9 cellular contexts compared by ENCODE assay signal in the genomic region with DNA sequence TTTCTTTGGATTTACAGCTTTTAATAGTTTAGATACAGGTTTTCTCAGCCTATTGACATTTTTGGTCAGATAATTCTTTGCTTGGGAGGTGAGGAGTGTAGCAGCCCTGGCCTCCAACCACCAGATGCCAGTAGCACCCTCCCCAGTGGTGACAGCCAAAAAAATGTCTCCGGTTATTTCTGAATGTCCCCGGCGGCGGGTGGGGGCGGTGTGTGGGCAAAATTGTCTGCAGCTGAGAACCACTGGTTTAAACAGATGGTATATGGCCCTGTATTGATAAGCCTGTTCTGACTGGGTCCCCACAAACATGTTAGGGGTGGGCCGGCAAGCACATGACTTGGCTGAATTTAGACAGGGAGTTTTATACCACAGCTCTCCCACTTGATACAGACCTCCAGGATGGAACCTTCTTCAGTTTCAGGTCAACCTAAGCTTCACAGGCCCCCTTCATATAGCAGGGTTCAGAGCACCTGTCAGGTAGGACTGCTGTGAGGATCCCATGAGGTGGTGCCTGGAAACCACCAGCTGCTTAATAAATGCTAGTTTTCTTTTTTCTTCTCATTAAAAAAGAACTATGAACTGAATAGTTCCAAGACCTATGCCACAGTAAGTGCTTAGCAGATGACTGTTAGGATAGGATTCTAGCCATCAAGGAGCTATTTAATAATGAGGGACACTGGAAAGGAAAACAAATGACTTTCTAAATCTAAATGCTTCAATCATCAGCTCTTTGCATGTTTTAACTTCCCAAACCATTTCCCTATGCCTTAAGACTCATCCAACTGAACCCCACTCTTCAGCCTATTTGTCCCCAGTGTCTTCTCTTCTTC. TPM values are rescaled to one million over a fixed set of nuclear protein-coding genes. Genes with fewer than 3 reads are reported as not detected.
DNase-seq lines count a peak whose midpoint lies in the region; ATAC-seq and TF ChIP-seq lines count a peak whose summit lies in the region.
"Had no signal": no experiment of that assay in that cellular context is flagged by ENCODE, and none has a peak within 500 bp of the region (broad histone marks: within the 10 kb centered on the region; RNA-seq: fewer than 3 reads in every experiment).

No MANE protein-coding gene starts in this region.

- DNase-seq in CD4-positive, CD25-positive, alpha-beta regulatory T cell, result peak; percentile 33 to 72 (median 70)
- DNase-seq in Kasumi-1 (lab: John Stamatoyannopoulos, UW) (peak; percentile 66 to 68), activated T-cell treated with anti-CD3 and anti-CD28 coated beads for 24 hours (ENCODE audit: low read depth) (peak; percentile 62), right atrium auricular region (ENCODE audit: low spot score) (no peak), type B pancreatic cell (ENCODE audit: extremely low spot score, unreplicated experiment) (no peak), ovary (no peak)
- peak; percentile 54 to 74 for DNase-seq in stimulated activated CD8-positive, alpha-beta memory T cell treated with anti-CD3 and anti-CD28 coated beads, Interleukin-7, amount 100 ng/mL, for 48 hours (ENCODE audit: extremely low read depth in 1 of 2, low read depth in 1 of 2)

- no peak overlapping the region for H3K27ac ChIP-seq in CD4-positive, CD25-positive, alpha-beta regulatory T cell (ENCODE audit: insufficient read depth, low read length, poor library complexity, severe bottlenecking)
- H3K27ac ChIP-seq in right atrium auricular region (peak overlapping the region; percentile 30 to 39), ovary (no peak overlapping the region)

- no peaks in the 10 kb centered on the region for H3K9me3 ChIP-seq in CD4-positive, CD25-positive, alpha-beta regulatory T cell (ENCODE audit: control insufficient read depth in 2 of 2, low read length in 2 of 2)
- no peaks in the 10 kb centered on the region for H3K9me3 ChIP-seq in right atrium auricular region
- no peaks in the 10 kb centered on the region for H3K9me3 ChIP-seq in ovary

- H3K4me3 ChIP-seq in CD4-positive, CD25-positive, alpha-beta regulatory T cell (ENCODE audit: low read depth, low read length), result no peak overlapping the region
- H3K4me3 ChIP-seq in right atrium auricular region, result no peak overlapping the region
- no peak overlapping the region for H3K4me3 ChIP-seq in ovary
- H3K4me3 ChIP-seq: HAP-1 had no signal

- no peak for TF ChIP-seq POLR2A in ovary (IDR thresholded peaks at IDR 0.05)

- no peaks in the 10 kb centered on the region for H3K36me3 Mint-ChIP-seq in CD4-positive, CD25-positive, alpha-beta regulatory T cell
- H3K36me3 Mint-ChIP-seq in type B pancreatic cell, result peaks cover 24% of the 10 kb centered on the region

- peaks cover 19 to 50% (median 35%) of the 10 kb centered on the region in 4 donors for H3K4me1 Mint-ChIP-seq in CD4-positive, CD25-positive, alpha-beta regulatory T cell
- H3K4me1 Mint-ChIP-seq in type B pancreatic cell (ENCODE audit: unreplicated experiment), result peaks cover 26% of the 10 kb centered on the region

- TF ChIP-seq EP300 in ovary (IDR thresholded peaks at IDR 0.05), result no peak

- intact Hi-C loops in ovary (cut with DNase I), result no loop called here

- 50 to 69% (median 57%) methylated on average over 6 of the region's 6 CpGs for WGBS in ovary, 3 donors

- H3K27me3 Mint-ChIP-seq in CD4-positive, CD25-positive, alpha-beta regulatory T cell, result no peaks in the 10 kb centered on the region
- no peaks in the 10 kb centered on the region for H3K27me3 Mint-ChIP-seq in type B pancreatic cell

- ATAC-seq in CD4-positive, CD25-positive, alpha-beta regulatory T cell (ENCODE audit: low read depth in 2 of 2), result peak; percentile 89 to 90
- ATAC-seq in GM21528 (IDR thresholded peaks at IDR 0.05; ENCODE audit: low FRiP score, unreplicated experiment), result peak; percentile 78

- H3K27me3 ChIP-seq in CD4-positive, CD25-positive, alpha-beta regulatory T cell (ENCODE audit: control insufficient read depth, insufficient read depth, low read length), result no peaks in the 10 kb centered on the region
- H3K27me3 ChIP-seq in right atrium auricular region (no peaks in the 10 kb centered on the region), ovary (no peaks in the 10 kb centered on the region)

- no peaks in the 10 kb centered on the region for H3K9me3 Mint-ChIP-seq in CD4-positive, CD25-positive, alpha-beta regulatory T cell
- H3K9me3 Mint-ChIP-seq in type B pancreatic cell, result no peaks in the 10 kb centered on the region

- H3K36me3 ChIP-seq in CD4-positive, CD25-positive, alpha-beta regulatory T cell (ENCODE audit: control insufficient read depth, insufficient read depth, low read length), result no peaks in the 10 kb centered on the region
- H3K36me3 ChIP-seq in right atrium auricular region, result no peaks in the 10 kb centered on the region
- no peaks in the 10 kb centered on the region for H3K36me3 ChIP-seq in ovary
- H3K36me3 ChIP-seq: HAP-1 had no signal

- peak overlapping the region in 2 of 4 donors; percentile 44 to 61 for H3K4me3 Mint-ChIP-seq in CD4-positive, CD25-positive, alpha-beta regulatory T cell
- no peak overlapping the region for H3K4me3 Mint-ChIP-seq in type B pancreatic cell

- TF ChIP-seq CTCF in right atrium auricular region (IDR thresholded peaks at IDR 0.05) (peak; percentile 23 to 63), type B pancreatic cell (conservative IDR thresholded peaks at IDR 0.05) (no peak), ovary (IDR thresholded peaks at IDR 0.05) (no peak)

- H3K27ac Mint-ChIP-seq in CD4-positive, CD25-positive, alpha-beta regulatory T cell, result peak overlapping the region in 1 of 3 donors; percentile 79
- H3K27ac Mint-ChIP-seq in type B pancreatic cell, result no peak overlapping the region

- H3K4me1 ChIP-seq in CD4-positive, CD25-positive, alpha-beta regulatory T cell (ENCODE audit: control insufficient read depth, insufficient read depth, low read length, poor library complexity, severe bottlenecking), result peaks cover 19% of the 10 kb centered on the region
- H3K4me1 ChIP-seq in right atrium auricular region, result peaks cover 0 to 43% of the 10 kb centered on the region in 2 donors
- H3K4me1 ChIP-seq in ovary (ENCODE audit: insufficient read depth), result peaks cover 8% of the 10 kb centered on the region

RNA-seq across cellular contexts. Expression of gene LPIN2, which starts 18.1 kb away (rescaled TPM):
- total RNA-seq in CD4-positive, CD25-positive, alpha-beta regulatory T cell, result 61.2 TPM
- polyA plus RNA-seq in CD4-positive, CD25-positive, alpha-beta regulatory T cell, result 10 to 100 TPM; 39.3 to 52.7 (median 44.8) TPM
- 10 to 100 TPM; 15.5 to 19.0 TPM for total RNA-seq in right atrium auricular region
- total RNA-seq in type B pancreatic cell (ENCODE audit: low replicate concordance), result 17.8 and 26.8 TPM in 2 replicates
- total RNA-seq in ovary, result 10 to 100 TPM; 21.3 to 30.4 (median 26.4) TPM
- polyA plus RNA-seq in ovary, result 10 to 100 TPM; 13.4 to 44.7 TPM

Comparison
In these comparisons a context has a peak if more than half of its experiments do, and no peak if none do; other contexts are left out.
1. DNase-seq: peak in CD4-positive, CD25-positive, alpha-beta regulatory T cell (3 of 3), Kasumi-1 (2 of 2), activated T-cell treated with anti-CD3 and anti-CD28 coated beads for 24 hours (single experiment) and stimulated activated CD8-positive, alpha-beta memory T cell treated with anti-CD3 and anti-CD28 coated beads, Interleukin-7, amount 100 ng/mL, for 48 hours (2 of 2); none in right atrium auricular region (single experiment), type B pancreatic cell (single experiment) and ovary (0 of 5).
2. H3K27ac ChIP-seq: peak in right atrium auricular region (2 of 2); none in CD4-positive, CD25-positive, alpha-beta regulatory T cell (single experiment) and ovary (0 of 2).
3. CTCF ChIP-seq: peak in right atrium auricular region (2 of 2); none in type B pancreatic cell (single experiment) and ovary (0 of 3).